In the genomic region with DNA sequence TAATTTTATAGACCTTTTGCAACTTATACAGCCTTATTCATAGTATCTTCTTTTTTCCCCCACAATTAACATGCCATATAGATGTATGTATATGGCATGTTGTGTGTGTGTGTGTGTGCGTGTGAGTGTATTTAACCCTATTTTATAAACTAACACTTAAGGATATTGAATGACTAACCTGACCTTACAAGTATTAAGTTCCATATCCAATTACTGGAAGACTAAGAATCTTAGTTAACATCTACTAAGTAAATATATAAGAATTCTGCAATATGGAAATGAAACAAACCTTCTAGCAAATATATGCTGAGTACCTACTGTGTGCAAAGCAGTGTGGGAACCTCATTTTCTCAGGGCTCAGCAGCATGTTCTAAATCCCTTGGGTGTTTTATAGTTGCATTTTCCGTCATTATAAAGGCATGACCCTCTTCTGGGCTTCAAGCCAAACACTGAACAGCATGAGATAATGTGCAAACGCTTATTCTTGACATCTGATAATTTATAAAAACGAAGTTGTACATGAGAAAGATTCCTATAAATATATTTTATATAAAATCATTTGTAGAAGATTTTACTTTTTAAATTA, we compare ENCODE assay signal across 14 cellular contexts.
DNase-seq lines count a peak whose midpoint lies in the region; ATAC-seq and TF ChIP-seq lines count a peak whose summit lies in the region.
"Had no signal": no experiment of that assay in that cellular context is flagged by ENCODE, and none has a peak within 500 bp of the region (broad histone marks: within the 10 kb centered on the region; RNA-seq: fewer than 3 reads in every experiment).

No MANE protein-coding gene starts in this region.

- ATAC-seq in GM21515 (IDR thresholded peaks at IDR 0.05; ENCODE audit: unreplicated experiment) (no peak), GM21381 (IDR thresholded peaks at IDR 0.05; ENCODE audit: unreplicated experiment) (no peak), GM18858 (IDR thresholded peaks at IDR 0.05; ENCODE audit: unreplicated experiment) (no peak)
- ATAC-seq: left lobe of liver, Panc1 had no signal

- H3K4me1 ChIP-seq in SJCRH30, result no peaks in the 10 kb centered on the region
- H3K4me1 ChIP-seq: Caco-2, suprapubic skin had no signal

- H3K27me3 ChIP-seq in SJCRH30, result no peaks in the 10 kb centered on the region
- H3K27me3 ChIP-seq: suprapubic skin had no signal

- H3K4me3 ChIP-seq in SJCRH30, result no peak overlapping the region
- no peak overlapping the region for H3K4me3 ChIP-seq in foreskin fibroblast (ENCODE audit: low read depth in 1 of 2, low read length in 2 of 2)
- H3K4me3 ChIP-seq: suprapubic skin had no signal

- H3K9me3 ChIP-seq in SJCRH30 (replicated peaks), result no peaks in the 10 kb centered on the region
- H3K9me3 ChIP-seq: Caco-2, suprapubic skin had no signal

- H3K27ac ChIP-seq in SJCRH30, result no peak overlapping the region
- H3K27ac ChIP-seq: suprapubic skin, WERI-Rb-1 had no signal

- peak; percentile 58 for DNase-seq in DMS 273 treated with DMSO at 0.1 percent for 48 hours (lab: John Stamatoyannopoulos, UW)
- peak; percentile 77 for DNase-seq in NCI-H1105 (lab: John Stamatoyannopoulos, UW)
- peak; percentile 10 to 42 for DNase-seq in SJCRH30
- peak; percentile 0 to 29 for DNase-seq in foreskin fibroblast
- no peak for DNase-seq in HuH-7.5 (ENCODE audit: low spot score)
- DNase-seq: activated T-cell treated with anti-CD3 and anti-CD28 coated beads, Interleukin-2, amount 50 U/mL, for 1 hour; Caco-2; WERI-Rb-1 had no signal

- no peaks in the 10 kb centered on the region for H3K36me3 ChIP-seq in SJCRH30
- H3K36me3 ChIP-seq: suprapubic skin, WERI-Rb-1 had no signal

- no peak for TF ChIP-seq CTCF in foreskin fibroblast (IDR thresholded peaks at IDR 0.05; ENCODE audit: low read depth, low read length)
